Comparison of ENCODE assay signal across 1 cellular context in the genomic region with DNA sequence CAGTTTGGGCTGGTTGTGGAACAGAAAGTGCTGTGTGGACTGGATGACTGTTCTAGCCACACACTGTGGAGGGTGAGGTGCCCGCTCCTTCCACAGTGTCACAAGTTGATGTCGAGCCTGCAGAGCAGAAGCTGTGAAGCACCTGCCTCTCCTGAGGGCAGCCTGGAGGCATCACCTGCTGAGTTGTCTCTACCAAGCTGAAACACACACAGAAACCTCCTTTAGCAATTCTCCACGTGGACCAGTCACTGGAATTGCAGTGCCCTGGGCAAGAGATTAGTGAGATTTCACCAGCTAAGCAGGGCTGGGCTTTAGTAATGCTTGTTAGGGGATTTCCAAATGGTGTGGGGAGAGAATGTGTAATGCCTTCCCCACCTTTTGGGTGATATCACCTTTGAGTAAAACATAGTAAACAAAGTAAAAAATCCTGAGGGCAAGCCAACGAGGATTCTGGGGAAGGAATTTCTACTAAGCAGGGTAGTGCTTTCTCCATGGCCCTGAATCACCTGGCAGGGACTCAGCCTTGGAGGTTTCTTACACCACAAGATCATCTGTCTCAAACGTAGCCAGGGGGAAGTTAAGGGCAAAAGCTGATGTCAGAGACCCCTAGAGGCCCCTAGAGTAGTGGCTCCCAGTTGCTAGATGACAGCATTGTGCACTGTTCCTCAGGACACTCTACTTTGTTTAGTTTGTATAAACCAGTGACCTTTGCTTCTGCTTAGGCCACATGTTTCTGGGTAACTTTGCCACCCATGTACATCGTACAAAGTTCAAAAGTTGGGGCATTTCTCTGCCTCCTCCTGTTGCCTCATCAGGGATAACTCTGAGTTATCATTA.
TF ChIP-seq lines count a peak whose summit lies in the region.

No MANE protein-coding gene starts in this region.

TF ChIP-seq in GM12878, 131 proteins besides CTCF, POLR2A, EP300 and RAD21 (continued from another document and continues in another):
- TF ChIP-seq, protein P1, sequence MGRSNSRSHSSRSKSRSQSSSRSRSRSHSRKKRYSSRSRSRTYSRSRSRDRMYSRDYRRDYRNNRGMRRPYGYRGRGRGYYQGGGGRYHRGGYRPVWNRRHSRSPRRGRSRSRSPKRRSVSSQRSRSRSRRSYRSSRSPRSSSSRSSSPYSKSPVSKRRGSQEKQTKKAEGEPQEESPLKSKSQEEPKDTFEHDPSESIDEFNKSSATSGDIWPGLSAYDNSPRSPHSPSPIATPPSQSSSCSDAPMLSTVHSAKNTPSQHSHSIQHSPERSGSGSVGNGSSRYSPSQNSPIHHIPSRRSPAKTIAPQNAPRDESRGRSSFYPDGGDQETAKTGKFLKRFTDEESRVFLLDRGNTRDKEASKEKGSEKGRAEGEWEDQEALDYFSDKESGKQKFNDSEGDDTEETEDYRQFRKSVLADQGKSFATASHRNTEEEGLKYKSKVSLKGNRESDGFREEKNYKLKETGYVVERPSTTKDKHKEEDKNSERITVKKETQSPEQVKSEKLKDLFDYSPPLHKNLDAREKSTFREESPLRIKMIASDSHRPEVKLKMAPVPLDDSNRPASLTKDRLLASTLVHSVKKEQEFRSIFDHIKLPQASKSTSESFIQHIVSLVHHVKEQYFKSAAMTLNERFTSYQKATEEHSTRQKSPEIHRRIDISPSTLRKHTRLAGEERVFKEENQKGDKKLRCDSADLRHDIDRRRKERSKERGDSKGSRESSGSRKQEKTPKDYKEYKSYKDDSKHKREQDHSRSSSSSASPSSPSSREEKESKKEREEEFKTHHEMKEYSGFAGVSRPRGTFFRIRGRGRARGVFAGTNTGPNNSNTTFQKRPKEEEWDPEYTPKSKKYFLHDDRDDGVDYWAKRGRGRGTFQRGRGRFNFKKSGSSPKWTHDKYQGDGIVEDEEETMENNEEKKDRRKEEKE (IDR thresholded peaks at IDR 0.05): no peak
- TF ChIP-seq NR2C2 (IDR thresholded peaks at IDR 0.05; ENCODE audit: borderline replicate concordance, control insufficient read depth, insufficient read length, low read depth): no peak
- no peak for TF ChIP-seq STAT1 (conservative IDR thresholded peaks at IDR 0.05)
- 0 out of 3 replicates have a peak, but pooled peaks of 1 of the 2 experiments have one; percentile 6 for TF ChIP-seq EGR1 (IDR thresholded peaks at IDR 0.05; ENCODE audit: borderline replicate concordance in 1 of 2, low read depth in 2 of 2, low read length in 2 of 2)
- TF ChIP-seq ZBED1 (IDR thresholded peaks at IDR 0.05; ENCODE audit: borderline replicate concordance): peak; percentile 28; the same call in 1 of the 2 replicates
- no peak for TF ChIP-seq FOXK2 (IDR thresholded peaks at IDR 0.05)
- no peak for TF ChIP-seq SREBF1 (IDR thresholded peaks at IDR 0.05; ENCODE audit: low read length)
- TF ChIP-seq, protein P2, sequence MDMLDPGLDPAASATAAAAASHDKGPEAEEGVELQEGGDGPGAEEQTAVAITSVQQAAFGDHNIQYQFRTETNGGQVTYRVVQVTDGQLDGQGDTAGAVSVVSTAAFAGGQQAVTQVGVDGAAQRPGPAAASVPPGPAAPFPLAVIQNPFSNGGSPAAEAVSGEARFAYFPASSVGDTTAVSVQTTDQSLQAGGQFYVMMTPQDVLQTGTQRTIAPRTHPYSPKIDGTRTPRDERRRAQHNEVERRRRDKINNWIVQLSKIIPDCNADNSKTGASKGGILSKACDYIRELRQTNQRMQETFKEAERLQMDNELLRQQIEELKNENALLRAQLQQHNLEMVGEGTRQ (IDR thresholded peaks at IDR 0.05; ENCODE audit: borderline replicate concordance, low read depth, low read length): no peak
- TF ChIP-seq SUZ12 (IDR thresholded peaks at IDR 0.05; ENCODE audit: unreplicated experiment): no peak
- no peak for TF ChIP-seq POU2F2 (IDR thresholded peaks at IDR 0.05; ENCODE audit: borderline replicate concordance, low read depth, low read length)
- TF ChIP-seq MYC (IDR thresholded peaks at IDR 0.05; ENCODE audit: insufficient read depth, insufficient read length, insufficient replicate concordance, low read length, severe bottlenecking): no peak
- no peak for TF ChIP-seq NFYA (IDR thresholded peaks at IDR 0.05; ENCODE audit: borderline replicate concordance, low read depth, low read length)
- TF ChIP-seq SIX5 (IDR thresholded peaks at IDR 0.05; ENCODE audit: low read depth, low read length, severe bottlenecking): no peak
- no peak for TF ChIP-seq BRCA1 (IDR thresholded peaks at IDR 0.05; ENCODE audit: low read depth, low read length)
- no peak for TF ChIP-seq POLR2AphosphoS2 (IDR thresholded peaks at IDR 0.05; ENCODE audit: low read depth, low read length)
- no peak for TF ChIP-seq PML (IDR thresholded peaks at IDR 0.05; ENCODE audit: low read length)
- TF ChIP-seq, protein P3, sequence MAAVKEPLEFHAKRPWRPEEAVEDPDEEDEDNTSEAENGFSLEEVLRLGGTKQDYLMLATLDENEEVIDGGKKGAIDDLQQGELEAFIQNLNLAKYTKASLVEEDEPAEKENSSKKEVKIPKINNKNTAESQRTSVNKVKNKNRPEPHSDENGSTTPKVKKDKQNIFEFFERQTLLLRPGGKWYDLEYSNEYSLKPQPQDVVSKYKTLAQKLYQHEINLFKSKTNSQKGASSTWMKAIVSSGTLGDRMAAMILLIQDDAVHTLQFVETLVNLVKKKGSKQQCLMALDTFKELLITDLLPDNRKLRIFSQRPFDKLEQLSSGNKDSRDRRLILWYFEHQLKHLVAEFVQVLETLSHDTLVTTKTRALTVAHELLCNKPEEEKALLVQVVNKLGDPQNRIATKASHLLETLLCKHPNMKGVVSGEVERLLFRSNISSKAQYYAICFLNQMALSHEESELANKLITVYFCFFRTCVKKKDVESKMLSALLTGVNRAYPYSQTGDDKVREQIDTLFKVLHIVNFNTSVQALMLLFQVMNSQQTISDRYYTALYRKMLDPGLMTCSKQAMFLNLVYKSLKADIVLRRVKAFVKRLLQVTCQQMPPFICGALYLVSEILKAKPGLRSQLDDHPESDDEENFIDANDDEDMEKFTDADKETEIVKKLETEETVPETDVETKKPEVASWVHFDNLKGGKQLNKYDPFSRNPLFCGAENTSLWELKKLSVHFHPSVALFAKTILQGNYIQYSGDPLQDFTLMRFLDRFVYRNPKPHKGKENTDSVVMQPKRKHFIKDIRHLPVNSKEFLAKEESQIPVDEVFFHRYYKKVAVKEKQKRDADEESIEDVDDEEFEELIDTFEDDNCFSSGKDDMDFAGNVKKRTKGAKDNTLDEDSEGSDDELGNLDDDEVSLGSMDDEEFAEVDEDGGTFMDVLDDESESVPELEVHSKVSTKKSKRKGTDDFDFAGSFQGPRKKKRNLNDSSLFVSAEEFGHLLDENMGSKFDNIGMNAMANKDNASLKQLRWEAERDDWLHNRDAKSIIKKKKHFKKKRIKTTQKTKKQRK (IDR thresholded peaks at IDR 0.05; ENCODE audit: low read depth, low read length): no peak
- peak; percentile 0; the same call in 1 of the 2 replicates for TF ChIP-seq BCL11A (IDR thresholded peaks at IDR 0.05; ENCODE audit: low read depth, low read length)
- TF ChIP-seq EZH2 (IDR thresholded peaks at IDR 0.05; ENCODE audit: borderline replicate concordance, control insufficient read depth, low read depth, low read length): no peak
- TF ChIP-seq GABPA (IDR thresholded peaks at IDR 0.05; ENCODE audit: low read depth): no peak
- TF ChIP-seq NR2F1 (conservative IDR thresholded peaks at IDR 0.05): peak; percentile 63; the same call in 1 of the 2 replicates
- TF ChIP-seq POLR2AphosphoS5 (IDR thresholded peaks at IDR 0.05; ENCODE audit: low read length): no peak
- TF ChIP-seq CHD2 (IDR thresholded peaks at IDR 0.05; ENCODE audit: borderline replicate concordance, low read depth, low read length): no peak
- TF ChIP-seq KLF5 (IDR thresholded peaks at IDR 0.05; ENCODE audit: partially characterized antibody): no peak
- TF ChIP-seq, protein P4, sequence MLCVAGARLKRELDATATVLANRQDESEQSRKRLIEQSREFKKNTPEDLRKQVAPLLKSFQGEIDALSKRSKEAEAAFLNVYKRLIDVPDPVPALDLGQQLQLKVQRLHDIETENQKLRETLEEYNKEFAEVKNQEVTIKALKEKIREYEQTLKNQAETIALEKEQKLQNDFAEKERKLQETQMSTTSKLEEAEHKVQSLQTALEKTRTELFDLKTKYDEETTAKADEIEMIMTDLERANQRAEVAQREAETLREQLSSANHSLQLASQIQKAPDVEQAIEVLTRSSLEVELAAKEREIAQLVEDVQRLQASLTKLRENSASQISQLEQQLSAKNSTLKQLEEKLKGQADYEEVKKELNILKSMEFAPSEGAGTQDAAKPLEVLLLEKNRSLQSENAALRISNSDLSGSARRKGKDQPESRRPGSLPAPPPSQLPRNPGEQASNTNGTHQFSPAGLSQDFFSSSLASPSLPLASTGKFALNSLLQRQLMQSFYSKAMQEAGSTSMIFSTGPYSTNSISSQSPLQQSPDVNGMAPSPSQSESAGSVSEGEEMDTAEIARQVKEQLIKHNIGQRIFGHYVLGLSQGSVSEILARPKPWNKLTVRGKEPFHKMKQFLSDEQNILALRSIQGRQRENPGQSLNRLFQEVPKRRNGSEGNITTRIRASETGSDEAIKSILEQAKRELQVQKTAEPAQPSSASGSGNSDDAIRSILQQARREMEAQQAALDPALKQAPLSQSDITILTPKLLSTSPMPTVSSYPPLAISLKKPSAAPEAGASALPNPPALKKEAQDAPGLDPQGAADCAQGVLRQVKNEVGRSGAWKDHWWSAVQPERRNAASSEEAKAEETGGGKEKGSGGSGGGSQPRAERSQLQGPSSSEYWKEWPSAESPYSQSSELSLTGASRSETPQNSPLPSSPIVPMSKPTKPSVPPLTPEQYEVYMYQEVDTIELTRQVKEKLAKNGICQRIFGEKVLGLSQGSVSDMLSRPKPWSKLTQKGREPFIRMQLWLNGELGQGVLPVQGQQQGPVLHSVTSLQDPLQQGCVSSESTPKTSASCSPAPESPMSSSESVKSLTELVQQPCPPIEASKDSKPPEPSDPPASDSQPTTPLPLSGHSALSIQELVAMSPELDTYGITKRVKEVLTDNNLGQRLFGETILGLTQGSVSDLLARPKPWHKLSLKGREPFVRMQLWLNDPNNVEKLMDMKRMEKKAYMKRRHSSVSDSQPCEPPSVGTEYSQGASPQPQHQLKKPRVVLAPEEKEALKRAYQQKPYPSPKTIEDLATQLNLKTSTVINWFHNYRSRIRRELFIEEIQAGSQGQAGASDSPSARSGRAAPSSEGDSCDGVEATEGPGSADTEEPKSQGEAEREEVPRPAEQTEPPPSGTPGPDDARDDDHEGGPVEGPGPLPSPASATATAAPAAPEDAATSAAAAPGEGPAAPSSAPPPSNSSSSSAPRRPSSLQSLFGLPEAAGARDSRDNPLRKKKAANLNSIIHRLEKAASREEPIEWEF (IDR thresholded peaks at IDR 0.05; ENCODE audit: insufficient replicate concordance, low read depth, low read length): no peak
- no peak for TF ChIP-seq MXI1 (IDR thresholded peaks at IDR 0.05; ENCODE audit: low read depth, low read length)
- TF ChIP-seq, protein P5, sequence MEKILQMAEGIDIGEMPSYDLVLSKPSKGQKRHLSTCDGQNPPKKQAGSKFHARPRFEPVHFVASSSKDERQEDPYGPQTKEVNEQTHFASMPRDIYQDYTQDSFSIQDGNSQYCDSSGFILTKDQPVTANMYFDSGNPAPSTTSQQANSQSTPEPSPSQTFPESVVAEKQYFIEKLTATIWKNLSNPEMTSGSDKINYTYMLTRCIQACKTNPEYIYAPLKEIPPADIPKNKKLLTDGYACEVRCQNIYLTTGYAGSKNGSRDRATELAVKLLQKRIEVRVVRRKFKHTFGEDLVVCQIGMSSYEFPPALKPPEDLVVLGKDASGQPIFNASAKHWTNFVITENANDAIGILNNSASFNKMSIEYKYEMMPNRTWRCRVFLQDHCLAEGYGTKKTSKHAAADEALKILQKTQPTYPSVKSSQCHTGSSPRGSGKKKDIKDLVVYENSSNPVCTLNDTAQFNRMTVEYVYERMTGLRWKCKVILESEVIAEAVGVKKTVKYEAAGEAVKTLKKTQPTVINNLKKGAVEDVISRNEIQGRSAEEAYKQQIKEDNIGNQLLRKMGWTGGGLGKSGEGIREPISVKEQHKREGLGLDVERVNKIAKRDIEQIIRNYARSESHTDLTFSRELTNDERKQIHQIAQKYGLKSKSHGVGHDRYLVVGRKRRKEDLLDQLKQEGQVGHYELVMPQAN (conservative IDR thresholded peaks at IDR 0.05): no peak
- no peak for TF ChIP-seq YBX1 (IDR thresholded peaks at IDR 0.05)
- TF ChIP-seq, protein P6, sequence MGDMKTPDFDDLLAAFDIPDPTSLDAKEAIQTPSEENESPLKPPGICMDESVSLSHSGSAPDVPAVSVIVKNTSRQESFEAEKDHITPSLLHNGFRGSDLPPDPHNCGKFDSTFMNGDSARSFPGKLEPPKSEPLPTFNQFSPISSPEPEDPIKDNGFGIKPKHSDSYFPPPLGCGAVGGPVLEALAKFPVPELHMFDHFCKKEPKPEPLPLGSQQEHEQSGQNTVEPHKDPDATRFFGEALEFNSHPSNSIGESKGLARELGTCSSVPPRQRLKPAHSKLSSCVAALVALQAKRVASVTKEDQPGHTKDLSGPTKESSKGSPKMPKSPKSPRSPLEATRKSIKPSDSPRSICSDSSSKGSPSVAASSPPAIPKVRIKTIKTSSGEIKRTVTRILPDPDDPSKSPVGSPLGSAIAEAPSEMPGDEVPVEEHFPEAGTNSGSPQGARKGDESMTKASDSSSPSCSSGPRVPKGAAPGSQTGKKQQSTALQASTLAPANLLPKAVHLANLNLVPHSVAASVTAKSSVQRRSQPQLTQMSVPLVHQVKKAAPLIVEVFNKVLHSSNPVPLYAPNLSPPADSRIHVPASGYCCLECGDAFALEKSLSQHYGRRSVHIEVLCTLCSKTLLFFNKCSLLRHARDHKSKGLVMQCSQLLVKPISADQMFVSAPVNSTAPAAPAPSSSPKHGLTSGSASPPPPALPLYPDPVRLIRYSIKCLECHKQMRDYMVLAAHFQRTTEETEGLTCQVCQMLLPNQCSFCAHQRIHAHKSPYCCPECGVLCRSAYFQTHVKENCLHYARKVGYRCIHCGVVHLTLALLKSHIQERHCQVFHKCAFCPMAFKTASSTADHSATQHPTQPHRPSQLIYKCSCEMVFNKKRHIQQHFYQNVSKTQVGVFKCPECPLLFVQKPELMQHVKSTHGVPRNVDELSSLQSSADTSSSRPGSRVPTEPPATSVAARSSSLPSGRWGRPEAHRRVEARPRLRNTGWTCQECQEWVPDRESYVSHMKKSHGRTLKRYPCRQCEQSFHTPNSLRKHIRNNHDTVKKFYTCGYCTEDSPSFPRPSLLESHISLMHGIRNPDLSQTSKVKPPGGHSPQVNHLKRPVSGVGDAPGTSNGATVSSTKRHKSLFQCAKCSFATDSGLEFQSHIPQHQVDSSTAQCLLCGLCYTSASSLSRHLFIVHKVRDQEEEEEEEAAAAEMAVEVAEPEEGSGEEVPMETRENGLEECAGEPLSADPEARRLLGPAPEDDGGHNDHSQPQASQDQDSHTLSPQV (IDR thresholded peaks at IDR 0.05): no peak
- TF ChIP-seq, protein P7, sequence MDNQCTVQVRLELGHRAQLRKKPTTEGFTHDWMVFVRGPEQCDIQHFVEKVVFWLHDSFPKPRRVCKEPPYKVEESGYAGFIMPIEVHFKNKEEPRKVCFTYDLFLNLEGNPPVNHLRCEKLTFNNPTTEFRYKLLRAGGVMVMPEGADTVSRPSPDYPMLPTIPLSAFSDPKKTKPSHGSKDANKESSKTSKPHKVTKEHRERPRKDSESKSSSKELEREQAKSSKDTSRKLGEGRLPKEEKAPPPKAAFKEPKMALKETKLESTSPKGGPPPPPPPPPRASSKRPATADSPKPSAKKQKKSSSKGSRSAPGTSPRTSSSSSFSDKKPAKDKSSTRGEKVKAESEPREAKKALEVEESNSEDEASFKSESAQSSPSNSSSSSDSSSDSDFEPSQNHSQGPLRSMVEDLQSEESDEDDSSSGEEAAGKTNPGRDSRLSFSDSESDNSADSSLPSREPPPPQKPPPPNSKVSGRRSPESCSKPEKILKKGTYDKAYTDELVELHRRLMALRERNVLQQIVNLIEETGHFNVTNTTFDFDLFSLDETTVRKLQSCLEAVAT (IDR thresholded peaks at IDR 0.05): no peak
